In genomic region chr3:29686889-29687592, GRCh38 we compare ENCODE assay signal across 8 cellular contexts.
A peak's percentile ranks its signal among the peaks of the same experiment; 100 is the strongest.
DNase-seq lines count a peak whose midpoint lies in the region; ATAC-seq, FAIRE-seq and TF ChIP-seq lines count a peak whose summit lies in the region.

No MANE protein-coding gene starts in this region.

- peaks cover 12% of the 10 kb centered on the region for H3K4me1 Mint-ChIP-seq in nephron
- H3K4me1 Mint-ChIP-seq in GM23338: peaks cover 3% of the 10 kb centered on the region; the same call in 2 of the 3 replicates

- H3K9me3 Mint-ChIP-seq in nephron (no peaks in the 10 kb centered on the region), GM23338 (no peaks in the 10 kb centered on the region)

- TF ChIP-seq CTCF in nephron (IDR thresholded peaks at IDR 0.05; ENCODE audit: unreplicated experiment in 3 of 3) (no peak), GM23338 (conservative IDR thresholded peaks at IDR 0.05; ENCODE audit: low read depth in 2 of 2) (no peak)

- no peak overlapping the region for H3K4me3 ChIP-seq in GM23338

- no peak overlapping the region for H3K4me2 ChIP-seq in GM23338

- H3K36me3 ChIP-seq in GM23338 (ENCODE audit: insufficient read depth): no peaks in the 10 kb centered on the region

- no peaks in the 10 kb centered on the region for H3F3A ChIP-seq in GM23338 (replicated peaks; ENCODE audit: low read depth)

- H3K4me1 ChIP-seq in GM23338 (ENCODE audit: insufficient read depth): no peaks in the 10 kb centered on the region

- H3K27ac Mint-ChIP-seq in nephron (peak overlapping the region; percentile 20 to 59 (median 49)), GM23338 (no peak overlapping the region)

- 0 out of 2 replicates have a peak, but pooled peaks cover 3% of the 10 kb centered on the region for H3K9me2 ChIP-seq in GM23338 (ENCODE audit: insufficient read depth)

- H3K4me3 Mint-ChIP-seq in nephron (no peak overlapping the region), GM23338 (no peak overlapping the region)

- ATAC-seq in GM18907 (IDR thresholded peaks at IDR 0.05; ENCODE audit: unreplicated experiment) (peak; percentile 98), HG02642 (IDR thresholded peaks at IDR 0.05; ENCODE audit: poor library complexity, unreplicated experiment) (peak; percentile 96), GM23338 (no peak)

- H3K79me2 ChIP-seq in GM23338 (replicated peaks; ENCODE audit: insufficient read depth): no peaks in the 10 kb centered on the region

- H2AFZ ChIP-seq in GM23338: no peak overlapping the region

- DNase-seq in RCC 7860 (ENCODE audit: low spot score) (peak; percentile 34), HTR-8/SVneo (ENCODE audit: insufficient read length, low spot score) (no peak), GM23338 (ENCODE audit: low spot score) (no peak), NCI-H748 treated with DMSO at 0.1 percent for 48 hours (lab: John Stamatoyannopoulos, UW) (no peak), KG1 (lab: John Stamatoyannopoulos, UW) (no peak)

- H3K27ac ChIP-seq in GM23338 (ENCODE audit: low read depth): no peak overlapping the region

- H3K27me3 Mint-ChIP-seq in nephron (ENCODE audit: low read depth): no peaks in the 10 kb centered on the region
- H3K27me3 Mint-ChIP-seq in GM23338 (ENCODE audit: insufficient read depth, low read depth, poor library complexity): peaks cover 1% of the 10 kb centered on the region

- H3K27me3 ChIP-seq in GM23338 (ENCODE audit: insufficient read depth): no peaks in the 10 kb centered on the region

- H3K36me3 Mint-ChIP-seq in nephron (ENCODE audit: low read depth) (no peaks in the 10 kb centered on the region), GM23338 (ENCODE audit: low read depth) (no peaks in the 10 kb centered on the region)

- H4K20me1 ChIP-seq in GM23338 (replicated peaks; ENCODE audit: insufficient read depth): no peaks in the 10 kb centered on the region

- FAIRE-seq in RCC 7860 (lab: Jason Lieb, UNC): peak; percentile 65
- no peak for FAIRE-seq in HTR-8/SVneo (lab: Jason Lieb, UNC)

TF ChIP-seq in GM23338, 12 proteins besides CTCF, POLR2A, EP300 and RAD21:
- TF ChIP-seq CREB1 (CRISPR knock-in tag; IDR thresholded peaks at IDR 0.05; ENCODE audit: low read depth) (no peak), EZH2 (IDR thresholded peaks at IDR 0.05; ENCODE audit: low read depth, unreplicated experiment) (no peak), EZH2phosphoT487 (IDR thresholded peaks at IDR 0.05; ENCODE audit: unreplicated experiment) (no peak), ZNF331 (CRISPR knock-in tag; IDR thresholded peaks at IDR 0.05; ENCODE audit: low read depth) (no peak), POLR2AphosphoS5 (IDR thresholded peaks at IDR 0.05; ENCODE audit: low read depth) (no peak), NANOG (IDR thresholded peaks at IDR 0.05; ENCODE audit: borderline replicate concordance) (no peak), ZNF114 (CRISPR knock-in tag; IDR thresholded peaks at IDR 0.05) (no peak), ETS1 (IDR thresholded peaks at IDR 0.05) (no peak), REST (IDR thresholded peaks at IDR 0.05; ENCODE audit: unreplicated experiment) (no peak), JUNB (IDR thresholded peaks at IDR 0.05; ENCODE audit: unreplicated experiment) (no peak), ZNF462 (CRISPR knock-in tag; IDR thresholded peaks at IDR 0.05) (no peak), STAT1 (IDR thresholded peaks at IDR 0.05; ENCODE audit: unreplicated experiment) (no peak)
